Comparison of ENCODE assay signal across 23 cellular contexts in genomic region chrX:102964941-102965340, GRCh38. TPM values are rescaled to one million over a fixed set of nuclear protein-coding genes. Genes with fewer than 3 reads are reported as not detected.
DNase-seq lines count a peak whose midpoint lies in the region; ATAC-seq lines count a peak whose summit lies in the region.
"Had no signal": no experiment of that assay in that cellular context is flagged by ENCODE, and none has a peak within 500 bp of the region (broad histone marks: within the 10 kb centered on the region; RNA-seq: fewer than 3 reads in every experiment).

No MANE protein-coding gene starts in this region.

- no peaks in the 10 kb centered on the region for H3K36me3 ChIP-seq in SJCRH30

- no peaks in the 10 kb centered on the region for H3K9me3 ChIP-seq in SJCRH30 (replicated peaks)

- H3K27ac ChIP-seq in SJCRH30 = no peak overlapping the region

- peak; percentile 2 to 35 for DNase-seq in SHP77 (lab: John Stamatoyannopoulos, UW)
- no peak for DNase-seq in SHP77 treated with DMSO at 0.1 percent for 48 hours (lab: John Stamatoyannopoulos, UW)
- DNase-seq in SJCRH30 = peak; percentile 75 to 86
- peak; percentile 79 for DNase-seq in myocyte (ENCODE audit: low read depth)
- DNase-seq in HuH-7 (ENCODE audit: low spot score) = no peak
- DNase-seq in NCI-H526 treated with DMSO at 0.1 percent for 48 hours (lab: John Stamatoyannopoulos, UW) = no peak
- DNase-seq: C1 segment of cervical spinal cord; CD4-positive, alpha-beta memory T cell; COR-L47; DMS79; EL; GDM1; GOT3; HCEC 1CT; NCI-H1105 treated with DMSO at 0.1 percent for 48 hours; NCI-H146; NCI-H1930; NCI-H446 treated with DMSO at 0.1 percent for 48 hours; NCI-H526; T-helper 1 cell had no signal

- ATAC-seq in GM21576 (IDR thresholded peaks at IDR 0.05; ENCODE audit: unreplicated experiment) = no peak
- ATAC-seq: GM12878 had no signal

- H3K4me3 ChIP-seq in SJCRH30 = no peak overlapping the region
- H3K4me3 ChIP-seq: GM12878 had no signal

- H3K27me3 ChIP-seq in SJCRH30 = no peaks in the 10 kb centered on the region

- H3K4me1 ChIP-seq in SJCRH30 = no peaks in the 10 kb centered on the region

RNA-seq across cellular contexts. Expression of gene RAB40AL, which starts 27.9 kb away (rescaled TPM):
- total RNA-seq in SJCRH30 (2014; rRNA removed; shearing (Covaris generic)) = 0.30 TPM in 1 of 2 replicates, not detected in the other
- total RNA-seq in myocyte = 0.43 TPM in 1 of 2 replicates, not detected in the other
- polyA plus RNA-seq in myocyte (2012) = 0.37 TPM
- total RNA-seq: SK-MEL-5 had no signal
- polyA plus RNA-seq: CD4-positive, alpha-beta memory T cell had no signal

Comparison
In these comparisons a context has a peak if more than half of its experiments do, and no peak if none do; other contexts are left out.
1. DNase-seq: peak in SHP77 (2 of 2), SJCRH30 (2 of 2) and myocyte (single experiment); none in SHP77 treated with DMSO at 0.1 percent for 48 hours (single experiment), HuH-7 (single experiment) and NCI-H526 treated with DMSO at 0.1 percent for 48 hours (single experiment).